In the genomic region with DNA sequence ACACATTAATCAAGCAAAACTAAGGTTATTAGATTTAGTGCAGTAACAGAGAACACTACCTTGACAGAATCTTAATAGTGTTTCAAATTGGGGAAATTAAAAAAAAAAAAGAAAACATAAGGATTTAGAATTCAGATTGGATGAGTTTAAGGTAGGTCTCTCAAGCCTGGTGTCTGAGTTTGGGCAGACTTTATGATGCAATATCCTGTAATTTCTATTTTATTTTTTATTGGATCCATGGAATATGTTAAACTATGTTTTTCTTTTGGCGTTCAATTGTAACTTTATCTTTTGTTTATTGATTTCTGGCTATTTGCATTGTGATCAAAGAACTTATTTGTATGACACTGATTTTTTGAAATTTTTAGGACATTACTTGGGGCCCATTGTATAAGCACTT, we compare ENCODE assay signal across 26 cellular contexts.
DNase-seq lines count a peak whose midpoint lies in the region; ATAC-seq, FAIRE-seq and TF ChIP-seq lines count a peak whose summit lies in the region.
"Had no signal": no experiment of that assay in that cellular context is flagged by ENCODE, and none has a peak within 500 bp of the region (broad histone marks: within the 10 kb centered on the region; RNA-seq: fewer than 3 reads in every experiment).

No MANE protein-coding gene starts in this region.

- no peak overlapping the region for H3K4ac ChIP-seq in IMR-90 (ENCODE audit: low read depth, low read length)

- H3K4me1 ChIP-seq in A549 (peaks cover 12% of the 10 kb centered on the region; the same call in 2 of the 3 replicates), IMR-90 (ENCODE audit: control insufficient read depth, insufficient read depth, low read length) (no peaks in the 10 kb centered on the region), K562 (replicated peaks in 1 of 2; ENCODE audit: control insufficient read depth in 2 of 2, insufficient read depth in 2 of 2, low read length in 2 of 2) (peaks cover 0 to 2% of the 10 kb centered on the region in 2 experiments; a peak in 2 of 5 replicates)
- H3K4me1 ChIP-seq: BE2C, BLaER1 had no signal

- intact Hi-C loops in IMR-90 (cut with micrococcal nuclease) (no loop called here), K562 (cut with micrococcal nuclease) (loop anchor here (5.0 kb wide), 1 partner anchor 1235 kb away; a partner anchor contains a TSS)

- peaks cover 75% of the 10 kb centered on the region for H3K79me2 ChIP-seq in K562 (ENCODE audit: control insufficient read depth, insufficient read depth, low read length)

- H3K27me3 ChIP-seq in IMR-90 (ENCODE audit: control insufficient read depth, insufficient read depth, low read length) (no peaks in the 10 kb centered on the region), K562 (ENCODE audit: control insufficient read depth in 2 of 2, insufficient read depth in 2 of 2, low read length in 2 of 2) (no peaks in the 10 kb centered on the region)
- H3K27me3 ChIP-seq: BE2C, BLaER1 had no signal

- H3K4me3 ChIP-seq in A549 (peak overlapping the region; percentile 73), IMR-90 (ENCODE audit: insufficient read depth, low read depth, low read length) (no peak overlapping the region), K562 (peak overlapping the region; percentile 43)
- H3K4me3 ChIP-seq: BLaER1, GM12878 had no signal

- no peaks in the 10 kb centered on the region for H3K36me3 ChIP-seq in IMR-90 (ENCODE audit: control insufficient read depth, insufficient read depth, low read length)
- H3K36me3 ChIP-seq in K562 (ENCODE audit: control insufficient read depth, insufficient read depth, low read length), result peaks cover 6% of the 10 kb centered on the region; the same call in 1 of the 3 replicates
- H3K36me3 ChIP-seq: BE2C, BLaER1 had no signal

- no peak overlapping the region for H3K56ac ChIP-seq in IMR-90 (ENCODE audit: extremely low read depth, insufficient read depth, low read length)

- no peak for DNase-seq in A549 (ENCODE audit: low read depth in 1 of 2, low spot score in 1 of 2)
- DNase-seq in IMR-90, result no peak
- peak; percentile 12 for DNase-seq in OCI-M1 (lab: John Stamatoyannopoulos, UW)
- DNase-seq in K562 (ENCODE audit: extremely low read depth in 1 of 4, low spot score in 3 of 4), result no peak
- DNase-seq in activated naive CD4-positive, alpha-beta T cell treated with anti-CD3 and anti-CD28 coated beads, Interleukin-2, amount 50 U/mL, for 16 hours, result no peak
- no peak for DNase-seq in substantia nigra (lab: John Stamatoyannopoulos, UW)
- no peak for DNase-seq in cerebellar nuclear complex (lab: John Stamatoyannopoulos, UW)
- DNase-seq: ACHN; BE2C; C1 segment of cervical spinal cord; CD4-positive, alpha-beta memory T cell; CD4-positive, CD25-positive, alpha-beta regulatory T cell; CD8-positive, alpha-beta memory T cell; COR-L47; DMS 273 treated with DMSO at 0.1 percent for 48 hours; DMS153; DMS53; DMS79; DND-41; EL; GDM1 had no signal

- in situ Hi-C loops in IMR-90 (cut with MboI; ENCODE audit: low sequenced_read_pairs), result no loop called here
- in situ Hi-C loops in K562 (cut with MboI), result no loop called here

- no peak overlapping the region for H3K18ac ChIP-seq in IMR-90 (ENCODE audit: low read depth, low read length)

- ATAC-seq in A549 (no peak), IMR-90 (ENCODE audit: low read depth) (no peak), K562 (0 out of 3 replicates have a peak, but pooled peaks have one; percentile 10)
- ATAC-seq: GM12878 had no signal

- no peak overlapping the region for H4K8ac ChIP-seq in IMR-90 (ENCODE audit: low read depth in 2 of 2, low read length in 2 of 2)

- H3K27ac ChIP-seq in A549 (peak overlapping the region; percentile 71 to 99; a peak in 5 of 6 replicates), IMR-90 (ENCODE audit: insufficient read depth, low read length) (no peak overlapping the region), K562 (ENCODE audit: extremely low read depth, low read depth, low read length) (peak overlapping the region; percentile 50), substantia nigra (ENCODE audit: low read depth, low read length, poor library complexity, severe bottlenecking) (no peak overlapping the region)
- H3K27ac ChIP-seq: 22Rv1, BLaER1 had no signal

- H3K23ac ChIP-seq in IMR-90 (ENCODE audit: low read depth, low read length), result no peak overlapping the region

- H3K9me1 ChIP-seq in IMR-90 (ENCODE audit: insufficient read depth, low read length), result no peaks in the 10 kb centered on the region
- no peaks in the 10 kb centered on the region for H3K9me1 ChIP-seq in K562 (ENCODE audit: control insufficient read depth, insufficient read depth, low read length)

- H3K9me3 ChIP-seq in A549, result no peaks in the 10 kb centered on the region
- no peaks in the 10 kb centered on the region for H3K9me3 ChIP-seq in IMR-90 (ENCODE audit: control insufficient read depth, insufficient read depth, low read length)
- no peaks in the 10 kb centered on the region for H3K9me3 ChIP-seq in K562 (replicated peaks; ENCODE audit: control insufficient read depth, insufficient read depth, low read depth, low read length)
- H3K9me3 ChIP-seq: BE2C, BLaER1 had no signal

- TF ChIP-seq CTCF in A549 (IDR thresholded peaks at IDR 0.05) (no peak), IMR-90 (conservative IDR thresholded peaks at IDR 0.05; ENCODE audit: low read depth, low read length) (no peak), K562 (IDR thresholded peaks at IDR 0.05 in 2 of 3, conservative IDR thresholded peaks at IDR 0.05 in 1 of 3; ENCODE audit: insufficient read depth in 2 of 3, low read depth in 1 of 3, low read length in 3 of 3) (no peak)

- TF ChIP-seq EP300 in A549 (IDR thresholded peaks at IDR 0.05) (no peak), K562 (IDR thresholded peaks at IDR 0.05; ENCODE audit: low read length) (no peak)

- H3K4me2 ChIP-seq in A549 (peak overlapping the region; percentile 60), IMR-90 (ENCODE audit: low read depth, low read length) (no peak overlapping the region), K562 (ENCODE audit: insufficient read depth, low read length) (peak overlapping the region; percentile 61)
- H3K4me2 ChIP-seq: BLaER1 had no signal

- H3K79me1 ChIP-seq in IMR-90 (ENCODE audit: low read depth in 1 of 2, low read length in 2 of 2), result no peaks in the 10 kb centered on the region

- H3K9ac ChIP-seq in IMR-90 (ENCODE audit: low read depth, low read length) (no peak overlapping the region), K562 (ENCODE audit: insufficient read depth in 1 of 2, low read depth in 2 of 2, low read length in 2 of 2) (peak overlapping the region in 1 of 2 experiments; percentile 91; a peak in 2 of 4 replicates)
- H3K9ac ChIP-seq: BLaER1 had no signal

- H2AFZ ChIP-seq in IMR-90 (replicated peaks; ENCODE audit: low read length, poor library complexity) (no peak overlapping the region), K562 (ENCODE audit: low read depth, low read length) (no peak overlapping the region)

- no peak overlapping the region for H2BK15ac ChIP-seq in IMR-90 (ENCODE audit: low read depth, low read length)

- no peak overlapping the region for H2AK5ac ChIP-seq in IMR-90 (ENCODE audit: low read depth, low read length)

- no peak overlapping the region for H2BK120ac ChIP-seq in IMR-90 (ENCODE audit: low read depth, low read length)

- 30% methylated on average over 1 of the region's 1 CpG for WGBS in A549 (ENCODE audit: missing lambda C conversion rate)
- no CpG with 5 or more reads among the region's 1 CpG for WGBS in IMR-90 (ENCODE audit: extremely low coverage in 2 of 2, insufficient read length in 1 of 2), 2 experiments
- WGBS in K562 (ENCODE audit: insufficient coverage, low coverage, missing lambda C conversion rate), result 0% methylated on average over 1 of the region's 1 CpG

- TF ChIP-seq RAD21 in A549 (conservative IDR thresholded peaks at IDR 0.05 in 1 of 2, IDR thresholded peaks at IDR 0.05 in 1 of 2) (no peak), IMR-90 (IDR thresholded peaks at IDR 0.05; ENCODE audit: low read length) (no peak), K562 (CRISPR knock-in tag; conservative IDR thresholded peaks at IDR 0.05 in 1 of 2, IDR thresholded peaks at IDR 0.05 in 1 of 2) (no peak)

- no peaks in the 10 kb centered on the region for H4K20me1 ChIP-seq in IMR-90 (ENCODE audit: insufficient read depth, low read length)
- peaks cover 13% of the 10 kb centered on the region for H4K20me1 ChIP-seq in K562 (replicated peaks; ENCODE audit: control insufficient read depth, insufficient read depth, low read length)
- H4K20me1 ChIP-seq: BLaER1 had no signal

- no peak overlapping the region for H2BK20ac ChIP-seq in IMR-90 (ENCODE audit: low read depth, low read length)

- no peak overlapping the region for H3K14ac ChIP-seq in IMR-90 (replicated peaks; ENCODE audit: low read depth, low read length)

- POLR2A ChIA-PET in A549 (lab: Yijun Ruan, JAX), result no interaction called here
- POLR2A ChIA-PET in IMR-90 (lab: Charles Lee; ENCODE audit: unreplicated experiment), result no interaction called here
- POLR2A ChIA-PET in K562 (lab: Yijun Ruan, JAX), result no interaction called here

- H4K5ac ChIP-seq in IMR-90 (ENCODE audit: low read depth, low read length), result no peak overlapping the region

- BruUV-seq in IMR-90 (replicated peaks; lab: Mats Ljungman, UMichigan), result no TSS peak
- BruUV-seq in K562 (replicated peaks; lab: Mats Ljungman, UMichigan), result no TSS peak

- CTCF ChIA-PET in A549 (lab: Yijun Ruan, JAX), result no interaction called here
- CTCF ChIA-PET in IMR-90 (lab: Yijun Ruan, JAX), result no interaction called here
- CTCF ChIA-PET in K562 (lab: Yijun Ruan, JAX; ENCODE audit: low intra/inter-chr PET ratio), result no interaction called here

- TF ChIP-seq POLR2A in A549 (IDR thresholded peaks at IDR 0.05; ENCODE audit: low read length), result no peak
- TF ChIP-seq POLR2A in IMR-90 (IDR thresholded peaks at IDR 0.05; ENCODE audit: low read depth, low read length), result no peak
- no peak for TF ChIP-seq POLR2A in K562 (conservative IDR thresholded peaks at IDR 0.05)

- no peak for FAIRE-seq in A549 (lab: Jason Lieb, UNC)
- FAIRE-seq in K562 (lab: Jason Lieb, UNC), result no peak
- FAIRE-seq: GM12878, GM12892, GM18507 had no signal

- H4K91ac ChIP-seq in IMR-90 (ENCODE audit: insufficient read depth, low read depth, low read length), result no peak overlapping the region

- no peak overlapping the region for H2BK5ac ChIP-seq in IMR-90 (ENCODE audit: low read depth, low read length, poor library complexity, severe bottlenecking)

- no peak overlapping the region for H2AK9ac ChIP-seq in IMR-90 (replicated peaks; ENCODE audit: low read depth, low read length, poor library complexity)

- dilution Hi-C loops in IMR-90 (cut with HindIII; ENCODE audit: low sequenced_read_pairs, unreplicated experiment), result no loop called here

TF ChIP-seq in A549, 52 proteins besides CTCF, POLR2A, EP300 and RAD21 (continues in another document):
- TF ChIP-seq HOXB13 (CRISPR knock-in tag; IDR thresholded peaks at IDR 0.05; ENCODE audit: low read depth) (no peak), CEBPB (IDR thresholded peaks at IDR 0.05) (peak; percentile 16 to 33; a peak in 2 of 4 replicates), FOSB (CRISPR knock-in tag; IDR thresholded peaks at IDR 0.05) (no peak)

TF ChIP-seq in IMR-90, 13 proteins besides CTCF, POLR2A, EP300 and RAD21 (continues in another document):
- TF ChIP-seq MAZ (IDR thresholded peaks at IDR 0.05; ENCODE audit: borderline replicate concordance, low read depth, low read length) (no peak), MXI1 (IDR thresholded peaks at IDR 0.05; ENCODE audit: borderline replicate concordance, low read depth, low read length) (no peak)

Comparison
In these comparisons a context has a peak if more than half of its experiments do, and no peak if none do; other contexts are left out.
1. H3K27ac ChIP-seq: peak in A549 (2 of 2) and K562 (single experiment); none in IMR-90 (single experiment) and substantia nigra (single experiment).